In the genomic region with DNA sequence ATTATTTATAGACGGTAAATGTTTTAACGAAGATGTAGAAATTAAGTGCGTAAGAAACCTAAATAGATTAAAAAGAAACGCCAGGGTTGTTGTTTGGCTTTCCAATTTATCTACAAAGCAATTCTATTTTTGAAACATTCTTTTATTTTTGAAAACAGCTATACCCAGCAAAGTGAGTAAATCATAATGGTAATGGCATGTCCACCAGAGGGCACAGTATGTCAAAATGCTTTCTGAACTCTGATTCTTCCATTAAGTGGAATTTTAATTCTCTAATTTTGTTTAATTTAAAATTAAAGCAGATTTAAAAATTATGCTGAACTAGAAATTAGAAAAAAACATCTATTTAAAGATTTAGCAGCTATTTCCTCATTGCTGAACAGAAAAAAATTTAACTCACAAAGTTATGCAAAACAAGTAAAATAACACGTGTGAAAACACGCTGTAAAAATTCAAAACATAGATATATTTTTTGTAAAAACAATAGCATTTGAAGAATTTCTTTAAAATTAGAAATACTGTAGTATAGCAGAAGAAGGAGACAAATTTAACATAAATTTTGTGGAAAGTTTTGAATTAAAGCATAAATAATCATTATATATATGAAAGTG, we compare ENCODE assay signal across 8 cellular contexts. TPM values are rescaled to one million over a fixed set of nuclear protein-coding genes. Genes with fewer than 3 reads are reported as not detected.
A peak's percentile ranks its signal among the peaks of the same experiment; 100 is the strongest.
DNase-seq lines count a peak whose midpoint lies in the region; ATAC-seq and TF ChIP-seq lines count a peak whose summit lies in the region.

No MANE protein-coding gene starts in this region.

- H4K8ac ChIP-seq in neuronal stem cell (ENCODE audit: low read depth, low read length), result no peak overlapping the region

- peaks cover 10% of the 10 kb centered on the region for H3K4me1 Mint-ChIP-seq in type B pancreatic cell (ENCODE audit: unreplicated experiment)

- no peak overlapping the region for H3K4me3 Mint-ChIP-seq in type B pancreatic cell

- no peaks in the 10 kb centered on the region for H3K36me3 Mint-ChIP-seq in type B pancreatic cell

- H3K27ac Mint-ChIP-seq in type B pancreatic cell, result no peak overlapping the region

- no peak overlapping the region for H3K23ac ChIP-seq in neuronal stem cell (ENCODE audit: low read depth, low read length, poor library complexity)

- peaks cover 0 to 4% (median 0%) of the 10 kb centered on the region in 12 donors for H3K9me3 ChIP-seq in heart left ventricle
- H3K9me3 ChIP-seq in neuronal stem cell (replicated peaks in 1 of 2; ENCODE audit: control insufficient read depth in 2 of 2, insufficient read depth in 1 of 2, low read depth in 1 of 2, low read length in 2 of 2), result no peaks in the 10 kb centered on the region

- TF ChIP-seq CTCF in heart left ventricle (IDR thresholded peaks at IDR 0.05) (peak in 11 of 12 donors; percentile 7 to 60 (median 45)), fibroblast of the aortic adventitia (IDR thresholded peaks at IDR 0.05; ENCODE audit: insufficient read depth, low read length) (peak; percentile 71), type B pancreatic cell (conservative IDR thresholded peaks at IDR 0.05) (peak; percentile 80)

- no peaks in the 10 kb centered on the region for H3K4me1 ChIP-seq in heart left ventricle
- H3K4me1 ChIP-seq in neuronal stem cell (ENCODE audit: control insufficient read depth in 2 of 2, insufficient read depth in 1 of 2, low read depth in 1 of 2, low read length in 2 of 2), result peaks cover 0 to 3% of the 10 kb centered on the region in 2 donors

- H3K9ac ChIP-seq in neuronal stem cell (ENCODE audit: low read depth, low read length, poor library complexity), result no peak overlapping the region

- H3K27me3 Mint-ChIP-seq in type B pancreatic cell, result no peaks in the 10 kb centered on the region

- no peaks in the 10 kb centered on the region for H3K27me3 ChIP-seq in heart left ventricle
- H3K27me3 ChIP-seq in neuronal stem cell (ENCODE audit: control insufficient read depth in 3 of 3, insufficient read depth in 3 of 3, low read depth in 1 of 3, low read length in 3 of 3), result no peaks in the 10 kb centered on the region

- H2BK120ac ChIP-seq in neuronal stem cell (ENCODE audit: low read depth, low read length), result no peak overlapping the region

- DNase-seq in heart left ventricle, result no peak
- no peak for DNase-seq in Right ventricle myocardium inferior (ENCODE audit: missing footprints)
- peak; percentile 43 for DNase-seq in RPMI7951 (ENCODE audit: low read depth)
- DNase-seq in fibroblast of the aortic adventitia (ENCODE audit: low read depth), result peak; percentile 66
- no peak for DNase-seq in type B pancreatic cell (ENCODE audit: extremely low spot score, unreplicated experiment)
- DNase-seq in NCI-H446 treated with DMSO at 0.1 percent for 48 hours (lab: John Stamatoyannopoulos, UW), result no peak
- no peak for DNase-seq in neuronal stem cell (ENCODE audit: low spot score)
- DNase-seq in NCI-H345 treated with DMSO at 0.1 percent for 48 hours (lab: John Stamatoyannopoulos, UW; ENCODE audit: unreplicated experiment), result no peak

- H2BK5ac ChIP-seq in neuronal stem cell (ENCODE audit: low read length), result no peak overlapping the region

- no peak overlapping the region for H3K4me2 ChIP-seq in neuronal stem cell (ENCODE audit: insufficient read depth, low read length, poor library complexity, severe bottlenecking)

- no peak overlapping the region for H3K27ac ChIP-seq in heart left ventricle
- no peak overlapping the region for H3K27ac ChIP-seq in neuronal stem cell (replicated peaks; ENCODE audit: low read length)

- H3K4me3 ChIP-seq in heart left ventricle (no peak overlapping the region), fibroblast of the aortic adventitia (ENCODE audit: low read depth, low read length) (no peak overlapping the region), neuronal stem cell (ENCODE audit: low read length in 2 of 2) (no peak overlapping the region)

- H4K91ac ChIP-seq in neuronal stem cell (ENCODE audit: low read depth, low read length, poor library complexity), result no peak overlapping the region

- no peak overlapping the region for H3K4ac ChIP-seq in neuronal stem cell (ENCODE audit: low read length)

- H3K79me1 ChIP-seq in neuronal stem cell (ENCODE audit: low read depth, low read length), result no peaks in the 10 kb centered on the region

- ATAC-seq in heart left ventricle (no peak), Right ventricle myocardium inferior (no peak)

- 78 to 83% (median 81%) methylated on average over 6 of the region's 6 CpGs for WGBS in heart left ventricle, 4 donors
- WGBS in neuronal stem cell (ENCODE audit: extremely low coverage in 2 of 2, insufficient read length in 2 of 2, insufficient replicate concordance in 1 of 2), 2 donors, result 100% methylated on average over 3 of the region's 6 CpGs; no CpG with 5 or more reads in 1 of the 2 donors

- H2AFZ ChIP-seq in neuronal stem cell (ENCODE audit: low read length), result no peak overlapping the region

- no peak overlapping the region for H2BK15ac ChIP-seq in neuronal stem cell (ENCODE audit: low read length)

- intact Hi-C loops in heart left ventricle (cut with DNase I), result loop anchor here in 8 of 10 donors (5.0 to 10.0 kb wide), 5 partner anchors 59 to 541 kb away; no protein-coding TSS in a partner anchor
- intact Hi-C loops in Right ventricle myocardium inferior (cut with DNase I), result loop anchor here (5.0 to 10.0 kb wide), 2 partner anchors 61 to 539 kb away; no protein-coding TSS in a partner anchor

- H3K36me3 ChIP-seq in heart left ventricle (no peaks in the 10 kb centered on the region), neuronal stem cell (replicated peaks in 1 of 2; ENCODE audit: control insufficient read depth in 2 of 2, insufficient read depth in 2 of 2, low read length in 2 of 2) (no peaks in the 10 kb centered on the region)

- no peak overlapping the region for H2AK5ac ChIP-seq in neuronal stem cell (ENCODE audit: low read depth, low read length)

- no peak overlapping the region for H3K18ac ChIP-seq in neuronal stem cell (ENCODE audit: low read length)

- H3K14ac ChIP-seq in neuronal stem cell (ENCODE audit: low read length), result no peak overlapping the region

- H2BK12ac ChIP-seq in neuronal stem cell (ENCODE audit: low read length), result no peak overlapping the region

- TF ChIP-seq POLR2A in heart left ventricle (IDR thresholded peaks at IDR 0.05), result no peak

- no peaks in the 10 kb centered on the region for H3K9me3 Mint-ChIP-seq in type B pancreatic cell

RNA-seq across cellular contexts. Expression of a gene that starts 26.5 kb away (rescaled TPM):
- under 1 TPM in 1 of 9 donors, not detected in 8; 0.11 TPM for total RNA-seq in heart left ventricle
- not detected for polyA plus RNA-seq in heart left ventricle
- total RNA-seq in Right ventricle myocardium inferior, result not detected
- under 0.01 and 0.12 TPM in 2 replicates for total RNA-seq in RPMI7951 (2014; rRNA removed; shearing (Covaris generic))
- total RNA-seq in fibroblast of the aortic adventitia (ENCODE audit: low replicate concordance), result not detected in 2 replicates
- 5.3 and 11.8 TPM in 2 replicates for total RNA-seq in type B pancreatic cell (ENCODE audit: low replicate concordance)
- under 0.01 TPM for polyA plus RNA-seq in neuronal stem cell (2013, experiment 1 of 2)
- polyA plus RNA-seq in neuronal stem cell (2013, experiment 2 of 2), result not detected

Comparison
In these comparisons a context has a peak if more than half of its experiments do, and no peak if none do; other contexts are left out.
1. DNase-seq: peak in RPMI7951 (single experiment) and fibroblast of the aortic adventitia (single experiment); none in heart left ventricle (0 of 5), Right ventricle myocardium inferior (single experiment), type B pancreatic cell (single experiment), NCI-H446 treated with DMSO at 0.1 percent for 48 hours (single experiment), neuronal stem cell (single experiment) and NCI-H345 treated with DMSO at 0.1 percent for 48 hours (single experiment).
2. Peak in every context shown above with its lines, with median percentiles within 50 percentile points of each other: CTCF ChIP-seq.